Comparison of ENCODE assay signal across 24 cellular contexts in genomic region chr16:61595605-61596004, GRCh38.
"Had no signal": no experiment of that assay in that cellular context is flagged by ENCODE, and none has a peak within 500 bp of the region (broad histone marks: within the 10 kb centered on the region; RNA-seq: fewer than 3 reads in every experiment).

No MANE protein-coding gene starts in this region.

- H3K27me3 ChIP-seq: esophagus squamous epithelium, heart right ventricle, neural progenitor cell, spleen, tibial nerve, upper lobe of left lung had no signal

- H3K36me3 ChIP-seq: esophagus squamous epithelium, heart right ventricle, neural progenitor cell, spleen, thoracic aorta, tibial nerve, upper lobe of left lung had no signal

- H3K27ac ChIP-seq: coronary artery, esophagus squamous epithelium, heart right ventricle, neural progenitor cell, parathyroid adenoma, spleen, thoracic aorta, tibial nerve, upper lobe of left lung had no signal

- H3K4me2 ChIP-seq: neural progenitor cell had no signal

- DNase-seq: effector memory CD8-positive, alpha-beta T cell; erythroblast; esophagus squamous epithelium; foreskin melanocyte; glutamatergic neuron; heart right ventricle; hypothalamus; immature natural killer cell; islet precursor cell; kidney glomerular epithelial cell; mesenchymal stem cell; naive thymus-derived CD4-positive, alpha-beta T cell; spleen; stimulated activated CD4-positive, alpha-beta T cell treated with anti-CD3 and anti-CD28 coated beads, Interleukin-4, amount 100 ng/mL, for 4 hours; stimulated activated naive B cell treated with anti-CD40 and anti-IgM and Interleukin-4, amounts not matched to agents 10 μg/mL and 1 μg/mL and 100 μg/mL, for 72 hours; upper lobe of left lung had no signal

- FAIRE-seq: endometrium, urothelium cell line had no signal

- H3K4me1 ChIP-seq: esophagus squamous epithelium, heart right ventricle, neural progenitor cell, parathyroid adenoma, spleen, tibial nerve, upper lobe of left lung had no signal

- H3K9ac ChIP-seq: neural progenitor cell, parathyroid adenoma had no signal

- ATAC-seq: effector memory CD8-positive, alpha-beta T cell; heart right ventricle; naive thymus-derived CD4-positive, alpha-beta T cell; sciatic nerve; stimulated activated naive B cell treated with anti-CD40 and anti-IgM and Interleukin-4, amounts not matched to agents 10 μg/mL and 1 μg/mL and 100 μg/mL, for 72 hours had no signal

- H3K79me2 ChIP-seq: parathyroid adenoma had no signal

- H2AFZ ChIP-seq: neural progenitor cell, parathyroid adenoma had no signal

- H3K4me3 ChIP-seq: coronary artery, esophagus squamous epithelium, heart right ventricle, neural progenitor cell, spleen, thoracic aorta, tibial nerve, upper lobe of left lung had no signal
